Comparison of ENCODE assay signal across 8 cellular contexts in genomic region chr5:40570408-40571129, GRCh38.
DNase-seq lines count a peak whose midpoint lies in the region; ATAC-seq and TF ChIP-seq lines count a peak whose summit lies in the region.

No MANE protein-coding gene starts in this region.

- no peaks in the 10 kb centered on the region for H3K36me3 Mint-ChIP-seq in CD4-positive, CD25-positive, alpha-beta regulatory T cell

- peaks cover 9% of the 10 kb centered on the region for H3K27me3 Mint-ChIP-seq in CD4-positive, CD25-positive, alpha-beta regulatory T cell

- H3K27ac ChIP-seq in CD4-positive, CD25-positive, alpha-beta regulatory T cell (ENCODE audit: insufficient read depth, low read length, poor library complexity, severe bottlenecking), result no peak overlapping the region
- no peak overlapping the region for H3K27ac ChIP-seq in foreskin keratinocyte

- peaks cover 0 to 5% (median 1%) of the 10 kb centered on the region in 4 donors for H3K4me1 Mint-ChIP-seq in CD4-positive, CD25-positive, alpha-beta regulatory T cell

- H3K27ac Mint-ChIP-seq in CD4-positive, CD25-positive, alpha-beta regulatory T cell, result no peak overlapping the region

- H3K4me1 ChIP-seq in CD4-positive, CD25-positive, alpha-beta regulatory T cell (ENCODE audit: control insufficient read depth, insufficient read depth, low read length, poor library complexity, severe bottlenecking), result no peaks in the 10 kb centered on the region
- H3K4me1 ChIP-seq in foreskin keratinocyte, result peaks cover 27% of the 10 kb centered on the region

- ATAC-seq in CD4-positive, CD25-positive, alpha-beta regulatory T cell (ENCODE audit: low read depth in 2 of 2), result peak; percentile 43 to 58
- ATAC-seq in GM19468 (IDR thresholded peaks at IDR 0.05; ENCODE audit: extremely low read depth, unreplicated experiment), result peak; percentile 73
- ATAC-seq in HG03457 (IDR thresholded peaks at IDR 0.05; ENCODE audit: unreplicated experiment), result peak; percentile 82
- ATAC-seq in foreskin keratinocyte, result peak; percentile 92

- TF ChIP-seq CTCF in foreskin keratinocyte (conservative IDR thresholded peaks at IDR 0.05), result no peak

- H3K9me3 ChIP-seq in CD4-positive, CD25-positive, alpha-beta regulatory T cell (ENCODE audit: control insufficient read depth in 2 of 2, low read length in 2 of 2), result no peaks in the 10 kb centered on the region

- no peaks in the 10 kb centered on the region for H3K27me3 ChIP-seq in CD4-positive, CD25-positive, alpha-beta regulatory T cell (ENCODE audit: control insufficient read depth, insufficient read depth, low read length)
- no peaks in the 10 kb centered on the region for H3K27me3 ChIP-seq in foreskin keratinocyte

- H3K9me3 Mint-ChIP-seq in CD4-positive, CD25-positive, alpha-beta regulatory T cell, result peaks cover 0 to 3% (median 0%) of the 10 kb centered on the region in 7 donors

- no peaks in the 10 kb centered on the region for H3K36me3 ChIP-seq in CD4-positive, CD25-positive, alpha-beta regulatory T cell (ENCODE audit: control insufficient read depth, insufficient read depth, low read length)

- no peak overlapping the region for H3K4me3 ChIP-seq in CD4-positive, CD25-positive, alpha-beta regulatory T cell (ENCODE audit: low read depth, low read length)

- peak in 1 of 3 donors; percentile 9 for DNase-seq in CD4-positive, CD25-positive, alpha-beta regulatory T cell
- peak in 1 of 2 donors; percentile 58 for DNase-seq in foreskin keratinocyte
- no peak for DNase-seq in KG1 (lab: John Stamatoyannopoulos, UW)
- no peak for DNase-seq in DMS114 treated with DMSO at 0.1 percent for 48 hours (lab: John Stamatoyannopoulos, UW; ENCODE audit: unreplicated experiment)
- no peak for DNase-seq in stimulated activated CD4-positive, alpha-beta T cell treated with anti-CD3 and anti-CD28 coated beads, Interleukin-4, amount 100 ng/mL, for 4 hours
- DNase-seq in 8988T, result no peak

- no peak overlapping the region for H3K4me3 Mint-ChIP-seq in CD4-positive, CD25-positive, alpha-beta regulatory T cell
